In the genomic region with DNA sequence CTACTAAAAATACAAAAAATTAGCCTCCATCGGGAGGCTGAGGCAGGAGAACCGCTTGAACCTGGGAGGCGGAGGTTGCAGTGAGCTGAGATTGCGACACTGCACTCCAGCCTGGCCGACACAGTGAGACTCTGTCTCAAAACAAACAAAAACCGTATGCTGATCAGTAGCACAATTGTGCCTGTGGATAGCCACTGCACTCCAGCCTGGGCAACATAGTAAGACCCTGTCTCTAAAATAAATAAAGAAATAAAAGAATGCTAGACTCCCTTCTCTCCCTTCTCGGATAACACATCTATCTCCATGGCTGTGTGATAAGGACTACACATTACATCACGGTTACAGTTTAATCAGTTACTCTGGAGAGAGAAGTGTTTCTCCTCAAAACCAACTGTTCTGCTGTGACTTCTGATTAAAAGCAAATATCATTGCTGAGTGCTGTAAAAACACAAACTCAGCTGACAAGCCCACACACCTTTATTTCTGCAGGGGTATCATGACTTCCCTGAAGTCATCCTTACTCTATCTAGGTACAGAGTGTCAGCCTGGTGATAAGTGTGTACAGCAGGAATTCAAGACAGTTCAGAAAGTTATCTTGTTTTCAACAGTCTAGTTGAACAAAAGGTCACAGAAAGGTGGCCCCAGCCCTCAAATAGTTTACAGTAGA, we compare ENCODE assay signal across 18 cellular contexts. TPM values are rescaled to one million over a fixed set of nuclear protein-coding genes. Genes with fewer than 3 reads are reported as not detected.
DNase-seq lines count a peak whose midpoint lies in the region; ATAC-seq and TF ChIP-seq lines count a peak whose summit lies in the region.
"Had no signal": no experiment of that assay in that cellular context is flagged by ENCODE, and none has a peak within 500 bp of the region (broad histone marks: within the 10 kb centered on the region; RNA-seq: fewer than 3 reads in every experiment).

No MANE protein-coding gene starts in this region.

- H2AK5ac ChIP-seq in mesendoderm (ENCODE audit: low read length): no peak overlapping the region

- no peak overlapping the region for H3K18ac ChIP-seq in mesendoderm (ENCODE audit: low read length)

- H3K23ac ChIP-seq in mesendoderm (ENCODE audit: low read length): no peak overlapping the region

- H3K9ac ChIP-seq in liver (ENCODE audit: low read depth in 1 of 2, low read length in 2 of 2) (peak overlapping the region in 1 of 2 donors; percentile 48), mesendoderm (ENCODE audit: low read length) (no peak overlapping the region)

- no peaks in the 10 kb centered on the region for H3K79me2 ChIP-seq in mesendoderm (ENCODE audit: control insufficient read depth, insufficient read depth, low read length)

- ATAC-seq in body of pancreas (peak; percentile 71), SK-N-SH treated with all-trans-retinoic acid at 6 μM for 48 hours (no peak)
- ATAC-seq: activated CD8-positive, alpha-beta T cell treated with anti-CD3 and anti-CD28 coated beads for 36 hours; stimulated activated memory B cell treated with anti-CD40 and anti-IgM and Interleukin-4, amounts not matched to agents 10 μg/mL and 1 μg/mL and 100 μg/mL, for 72 hours had no signal

- H3K56ac ChIP-seq in mesendoderm (ENCODE audit: low read length): no peak overlapping the region

- H3K9me3 ChIP-seq in body of pancreas (no peaks in the 10 kb centered on the region), liver (ENCODE audit: control insufficient read depth in 4 of 4, low read length in 3 of 4) (no peaks in the 10 kb centered on the region)
- H3K9me3 ChIP-seq: thoracic aorta had no signal

- peak in 1 of 2 donors; percentile 26 for TF ChIP-seq RAD21 in liver (IDR thresholded peaks at IDR 0.05)

- H3K4ac ChIP-seq in mesendoderm (ENCODE audit: low read depth, low read length): no peak overlapping the region

- H4K8ac ChIP-seq in mesendoderm (ENCODE audit: low read depth, low read length): no peak overlapping the region

- H3K27ac ChIP-seq in body of pancreas (peak overlapping the region; percentile 32 to 63 (median 58)), liver (ENCODE audit: low read depth in 1 of 2, low read length in 2 of 2) (peak overlapping the region; percentile 39 to 76), mesendoderm (ENCODE audit: low read depth, low read length) (no peak overlapping the region)
- H3K27ac ChIP-seq: coronary artery, thoracic aorta had no signal

- TF ChIP-seq POLR2A in body of pancreas (IDR thresholded peaks at IDR 0.05): no peak

- H3K4me1 ChIP-seq in body of pancreas: peaks cover 14% of the 10 kb centered on the region
- peaks cover 4 to 41% (median 26%) of the 10 kb centered on the region in 4 donors for H3K4me1 ChIP-seq in liver (ENCODE audit: control insufficient read depth in 4 of 4, insufficient read depth in 4 of 4, low read length in 3 of 4)
- no peaks in the 10 kb centered on the region for H3K4me1 ChIP-seq in mesendoderm (ENCODE audit: control insufficient read depth, low read depth, low read length)

- H3K27me3 ChIP-seq in body of pancreas (no peaks in the 10 kb centered on the region), liver (ENCODE audit: control insufficient read depth in 4 of 4, insufficient read depth in 4 of 4, low read length in 3 of 4) (no peaks in the 10 kb centered on the region), mesendoderm (ENCODE audit: insufficient read depth, low read length, poor library complexity) (no peaks in the 10 kb centered on the region)

- H2BK120ac ChIP-seq in mesendoderm (ENCODE audit: low read depth, low read length): no peak overlapping the region

- H3K36me3 ChIP-seq in body of pancreas (replicated peaks in 1 of 2; ENCODE audit: insufficient read depth in 1 of 2, low read depth in 2 of 2) (no peaks in the 10 kb centered on the region), liver (ENCODE audit: control insufficient read depth in 4 of 4, insufficient read depth in 3 of 4, low read depth in 1 of 4, low read length in 3 of 4) (no peaks in the 10 kb centered on the region), mesendoderm (ENCODE audit: control insufficient read depth, insufficient read depth, low read length) (no peaks in the 10 kb centered on the region)
- H3K36me3 ChIP-seq: thoracic aorta had no signal

- TF ChIP-seq CTCF in body of pancreas (IDR thresholded peaks at IDR 0.05) (no peak), liver (IDR thresholded peaks at IDR 0.05; ENCODE audit: low read depth, low read length, missing input control) (no peak)

- no peak overlapping the region for H4K5ac ChIP-seq in mesendoderm (ENCODE audit: low read length)

- H3K79me1 ChIP-seq in mesendoderm (ENCODE audit: low read length): no peaks in the 10 kb centered on the region

- no peak overlapping the region for H2BK5ac ChIP-seq in mesendoderm (ENCODE audit: low read length)

- H3K4me3 ChIP-seq in body of pancreas: no peak overlapping the region
- H3K4me3 ChIP-seq in liver (ENCODE audit: low read depth in 1 of 3, low read length in 3 of 3): no peak overlapping the region
- no peak overlapping the region for H3K4me3 ChIP-seq in mesendoderm (ENCODE audit: low read length)
- H3K4me3 ChIP-seq: coronary artery, thoracic aorta had no signal

- no peak overlapping the region for H2BK15ac ChIP-seq in mesendoderm (replicated peaks; ENCODE audit: low read depth)

- intact Hi-C loops in body of pancreas (cut with DNase I): no loop called here

- WGBS in body of pancreas, 2 donors: 27 to 32% methylated on average over 8 of the region's 8 CpGs
- WGBS in liver: 36% methylated on average over 8 of the region's 8 CpGs
- no CpG with 5 or more reads among the region's 8 CpGs for WGBS in mesendoderm (ENCODE audit: extremely low coverage, insufficient coverage, low lambda C conversion rate)

- H3K4me2 ChIP-seq in mesendoderm (ENCODE audit: low read length): no peak overlapping the region

- DNase-seq in LHCN-M2 (ENCODE audit: low read depth): peak; percentile 50
- DNase-seq in body of pancreas: peak in 2 of 4 donors; percentile 20 to 44
- peak; percentile 19 for DNase-seq in renal cortical epithelial cell (ENCODE audit: low read depth)
- no peak for DNase-seq in NCI-H2107 treated with DMSO at 0.1 percent for 48 hours (lab: John Stamatoyannopoulos, UW; ENCODE audit: unreplicated experiment)
- DNase-seq in mesendoderm: no peak
- DNase-seq: activated CD4-positive, CD25-positive, alpha-beta regulatory T cell; activated CD8-positive, alpha-beta T cell treated with anti-CD3 and anti-CD28 coated beads for 36 hours; activated naive CD4-positive, alpha-beta T cell treated with anti-CD3 and anti-CD28 coated beads, Interleukin-2, amount 10 ng/mL, durations not matched to agents 7 days and 5 days; activated T-cell treated with anti-CD3 and anti-CD28 coated beads, Interleukin-2, amount 50 U/mL, for 1 hour; EL; midbrain; NCI-H526; SIG-M5 had no signal

TF ChIP-seq in liver, 16 proteins besides CTCF, POLR2A, EP300 and RAD21 (continues in another document):
- TF ChIP-seq YY1 (IDR thresholded peaks at IDR 0.05): peak; percentile 32

TF ChIP-seq in SK-N-SH treated with all-trans-retinoic acid at 6 μM for 48 hours, 23 proteins besides CTCF, POLR2A, EP300 and RAD21 (continues in another document):
- no peak for TF ChIP-seq SNAI2 (CRISPR knock-in tag; IDR thresholded peaks at IDR 0.05)
- no peak for TF ChIP-seq CSDC2 (CRISPR knock-in tag; IDR thresholded peaks at IDR 0.05)
- TF ChIP-seq ARNTL (CRISPR knock-in tag; IDR thresholded peaks at IDR 0.05; ENCODE audit: borderline replicate concordance, low read depth): no peak
- no peak for TF ChIP-seq TCF4 (CRISPR knock-in tag; IDR thresholded peaks at IDR 0.05; ENCODE audit: borderline replicate concordance)
- no peak for TF ChIP-seq ZFP30 (CRISPR knock-in tag; IDR thresholded peaks at IDR 0.05)
- TF ChIP-seq CREB5 (CRISPR knock-in tag; IDR thresholded peaks at IDR 0.05; ENCODE audit: low read depth): no peak
- TF ChIP-seq PPARA (CRISPR knock-in tag; IDR thresholded peaks at IDR 0.05; ENCODE audit: borderline replicate concordance): no peak
- TF ChIP-seq ZNF70 (CRISPR knock-in tag; IDR thresholded peaks at IDR 0.05): no peak

RNA-seq across cellular contexts. Expression of gene ARHGAP19, which starts 5.3 kb away (rescaled TPM):
- 10.3 and 13.5 TPM in 2 replicates for total RNA-seq in LHCN-M2 (2014; rRNA removed)
- 3.5 TPM for polyA plus RNA-seq in LHCN-M2 (2012)
- total RNA-seq in body of pancreas: 1 to 10 TPM; 2.6 to 7.3 TPM
- total RNA-seq in liver: 10 to 100 TPM in 1 of 2 donors, 1 to 10 TPM in 1; 5.3 to 23.4 TPM
- polyA plus RNA-seq in liver: 1 to 10 TPM; 1.6 to 1.9 TPM
- total RNA-seq in renal cortical epithelial cell: 3.2 and 3.6 TPM in 2 replicates
- polyA plus RNA-seq in mesendoderm (2013, experiment 1 of 2): 29.4 TPM
- 28.1 TPM for polyA plus RNA-seq in mesendoderm (2013, experiment 2 of 2)

RNA-seq across cellular contexts. Expression of gene FRAT1, which starts 21.4 kb away (rescaled TPM):
- 1.5 and 1.7 TPM in 2 replicates for total RNA-seq in LHCN-M2 (2014; rRNA removed)
- polyA plus RNA-seq in LHCN-M2 (2012): 0.68 TPM
- total RNA-seq in body of pancreas: 1 to 10 TPM; 3.0 to 6.5 TPM
- total RNA-seq in liver: 1 to 10 TPM; 5.9 to 7.4 TPM
- polyA plus RNA-seq in liver: 1 to 10 TPM; 4.3 to 4.6 TPM
- 0.52 and 3.5 TPM in 2 replicates for total RNA-seq in renal cortical epithelial cell
- 2.5 TPM for polyA plus RNA-seq in mesendoderm (2013, experiment 1 of 2)
- 2.2 TPM for polyA plus RNA-seq in mesendoderm (2013, experiment 2 of 2)

RNA-seq across cellular contexts. Expression of gene FRAT2, which starts 36.8 kb away (rescaled TPM):
- total RNA-seq in LHCN-M2 (2014; rRNA removed): 4.8 and 5.2 TPM in 2 replicates
- polyA plus RNA-seq in LHCN-M2 (2012): 1.1 TPM
- total RNA-seq in body of pancreas: 10 to 100 TPM; 19.5 to 20.8 TPM
- total RNA-seq in liver: 10 to 100 TPM; 14.4 to 15.1 TPM
- 1 to 10 TPM; 2.7 to 9.0 TPM for polyA plus RNA-seq in liver
- 7.8 and 15.0 TPM in 2 replicates for total RNA-seq in renal cortical epithelial cell
- 35.3 TPM for polyA plus RNA-seq in mesendoderm (2013, experiment 1 of 2)
- polyA plus RNA-seq in mesendoderm (2013, experiment 2 of 2): 36.5 TPM

Comparison
In these comparisons a context has a peak if more than half of its experiments do, and no peak if none do; other contexts are left out.
1. DNase-seq: peak in LHCN-M2 (single experiment) and renal cortical epithelial cell (single experiment); none in NCI-H2107 treated with DMSO at 0.1 percent for 48 hours (single experiment) and mesendoderm (single experiment).